Comparison of ENCODE assay signal across 8 cellular contexts in genomic region chr1:36369061-36369470, GRCh38. TPM values are rescaled to one million over a fixed set of nuclear protein-coding genes. Genes with fewer than 3 reads are reported as not detected.
DNase-seq lines count a peak whose midpoint lies in the region; ATAC-seq and TF ChIP-seq lines count a peak whose summit lies in the region.

No MANE protein-coding gene starts in this region.

- H3K27ac Mint-ChIP-seq in T-cell = peak overlapping the region; percentile 85 to 90
- H3K27ac Mint-ChIP-seq in activated naive CD8-positive, alpha-beta T cell treated with anti-CD3 and anti-CD28 coated beads, Interleukin-2, amount 10 ng/mL, durations not matched to agents 7 days and 5 days = peak overlapping the region; percentile 26

- no peak overlapping the region for H3K4me3 ChIP-seq in retinal pigment epithelial cell (ENCODE audit: low read length)

- peak; percentile 74 for DNase-seq in NCI-H1105 (lab: John Stamatoyannopoulos, UW)
- DNase-seq in T-cell = peak; percentile 61 to 88 (median 82)
- DNase-seq in activated naive CD8-positive, alpha-beta T cell treated with anti-CD3 and anti-CD28 coated beads, Interleukin-2, amount 10 ng/mL, durations not matched to agents 7 days and 5 days = peak; percentile 84
- peak; percentile 77 for DNase-seq in left cardiac atrium
- DNase-seq in retinal pigment epithelial cell (ENCODE audit: low read depth) = no peak

- peak; percentile 87 for TF ChIP-seq CTCF in GM12874 (IDR thresholded peaks at IDR 0.05; ENCODE audit: insufficient read depth, low read depth, low read length)
- TF ChIP-seq CTCF in retinal pigment epithelial cell (conservative IDR thresholded peaks at IDR 0.05; ENCODE audit: low read depth, low read length) = peak; percentile 90

- H3K4me1 Mint-ChIP-seq in T-cell = peaks cover 63 to 76% (median 72%) of the 10 kb centered on the region in 3 donors
- peaks cover 54% of the 10 kb centered on the region for H3K4me1 Mint-ChIP-seq in activated naive CD8-positive, alpha-beta T cell treated with anti-CD3 and anti-CD28 coated beads, Interleukin-2, amount 10 ng/mL, durations not matched to agents 7 days and 5 days

- H3K4me3 Mint-ChIP-seq in T-cell = peak overlapping the region in 1 of 3 donors; percentile 19
- no peak overlapping the region for H3K4me3 Mint-ChIP-seq in activated naive CD8-positive, alpha-beta T cell treated with anti-CD3 and anti-CD28 coated beads, Interleukin-2, amount 10 ng/mL, durations not matched to agents 7 days and 5 days

- H3K9me3 Mint-ChIP-seq in T-cell = no peaks in the 10 kb centered on the region
- no peaks in the 10 kb centered on the region for H3K9me3 Mint-ChIP-seq in activated naive CD8-positive, alpha-beta T cell treated with anti-CD3 and anti-CD28 coated beads, Interleukin-2, amount 10 ng/mL, durations not matched to agents 7 days and 5 days

- ATAC-seq in T-cell (replicated peaks in 1 of 4) (peak; percentile 38 to 70 (median 43)), left cardiac atrium (peak; percentile 1 to 32), GM21737 (IDR thresholded peaks at IDR 0.05; ENCODE audit: unreplicated experiment) (no peak), GM19397 (IDR thresholded peaks at IDR 0.05; ENCODE audit: unreplicated experiment) (no peak)
- peak; percentile 21 for ATAC-seq in activated naive CD8-positive, alpha-beta T cell treated with anti-CD3 and anti-CD28 coated beads, Interleukin-2, amount 10 ng/mL, durations not matched to agents 7 days and 5 days (ENCODE audit: low read depth)

- no peaks in the 10 kb centered on the region for H3K27me3 Mint-ChIP-seq in T-cell
- no peaks in the 10 kb centered on the region for H3K27me3 Mint-ChIP-seq in activated naive CD8-positive, alpha-beta T cell treated with anti-CD3 and anti-CD28 coated beads, Interleukin-2, amount 10 ng/mL, durations not matched to agents 7 days and 5 days

- CTCF ChIA-PET in T-cell (lab: Charles Lee) = interaction anchor here (0.5 to 3.4 kb wide), 14 partner anchors 9 to 220 kb away, joined by 3 to 24 read pairs (median 4); partner anchors contain the start of genes SH3D21 (in 1 of the 2) and TRAPPC3 (in 1 of the 2)

- POLR2A ChIA-PET in T-cell (lab: Charles Lee) = interaction anchor here in 1 of 2 donors (0.6 kb wide), 1 partner anchor 36 kb away, joined by 5 read pairs; no protein-coding TSS in a partner anchor
- POLR2A ChIA-PET in activated naive CD8-positive, alpha-beta T cell treated with anti-CD3 and anti-CD28 coated beads, Interleukin-2, amount 10 ng/mL, durations not matched to agents 7 days and 5 days (lab: Charles Lee) = interaction anchor here (1.0 to 1.8 kb wide), 7 partner anchors 13 to 62 kb away, joined by 3 to 11 read pairs (median 4); no protein-coding TSS in a partner anchor

- intact Hi-C loops in left cardiac atrium (cut with DNase I) = no loop called here

- no peaks in the 10 kb centered on the region for H3K36me3 Mint-ChIP-seq in T-cell
- H3K36me3 Mint-ChIP-seq in activated naive CD8-positive, alpha-beta T cell treated with anti-CD3 and anti-CD28 coated beads, Interleukin-2, amount 10 ng/mL, durations not matched to agents 7 days and 5 days = peaks cover 3% of the 10 kb centered on the region

RNA-seq across cellular contexts. Expression of gene STK40, which starts 16.7 kb away (rescaled TPM):
- total RNA-seq in T-cell = 10 to 100 TPM; 29.6 to 71.1 (median 56.7) TPM
- 10 to 100 TPM; 59.5 to 64.7 TPM for total RNA-seq in activated naive CD8-positive, alpha-beta T cell treated with anti-CD3 and anti-CD28 coated beads, Interleukin-2, amount 10 ng/mL, durations not matched to agents 7 days and 5 days
- total RNA-seq in left cardiac atrium = 10 to 100 TPM; 69.2 to 77.8 TPM

RNA-seq across cellular contexts. Expression of gene LSM10, which starts 28.6 kb away (rescaled TPM):
- total RNA-seq in T-cell = 10 to 100 TPM; 26.2 to 59.9 (median 55.4) TPM
- 10 to 100 TPM; 44.1 to 45.1 TPM for total RNA-seq in activated naive CD8-positive, alpha-beta T cell treated with anti-CD3 and anti-CD28 coated beads, Interleukin-2, amount 10 ng/mL, durations not matched to agents 7 days and 5 days
- total RNA-seq in left cardiac atrium = 10 to 100 TPM; 59.2 to 63.9 TPM

RNA-seq across cellular contexts. Expression of gene EVA1B, which starts 45.6 kb away (rescaled TPM):
- total RNA-seq in T-cell = 1 to 10 TPM; 2.0 to 8.1 (median 5.6) TPM
- 10 to 100 TPM; 11.6 to 14.1 TPM for total RNA-seq in activated naive CD8-positive, alpha-beta T cell treated with anti-CD3 and anti-CD28 coated beads, Interleukin-2, amount 10 ng/mL, durations not matched to agents 7 days and 5 days
- total RNA-seq in left cardiac atrium = 10 to 100 TPM; 15.6 to 16.7 TPM

Comparison
In these comparisons a context has a peak if more than half of its experiments do, and no peak if none do; other contexts are left out.
1. ATAC-seq: peak in T-cell (4 of 4), activated naive CD8-positive, alpha-beta T cell treated with anti-CD3 and anti-CD28 coated beads, Interleukin-2, amount 10 ng/mL, durations not matched to agents 7 days and 5 days (single experiment) and left cardiac atrium (2 of 2); none in GM21737 (single experiment) and GM19397 (single experiment).